ENCODE assay signal across 10 cellular contexts in genomic region chr7:104328970-104329825, GRCh38. TPM values are rescaled to one million over a fixed set of nuclear protein-coding genes. Genes with fewer than 3 reads are reported as not detected.
DNase-seq lines count a peak whose midpoint lies in the region; ATAC-seq and TF ChIP-seq lines count a peak whose summit lies in the region.
"Had no signal": no experiment of that assay in that cellular context is flagged by ENCODE, and none has a peak within 500 bp of the region (broad histone marks: within the 10 kb centered on the region; RNA-seq: fewer than 3 reads in every experiment).

No MANE protein-coding gene starts in this region.

- H3K9me3 Mint-ChIP-seq in H9: no peaks in the 10 kb centered on the region; a peak in 1 of 5 replicates
- no peaks in the 10 kb centered on the region for H3K9me3 Mint-ChIP-seq in naive thymus-derived CD8-positive, alpha-beta T cell
- H3K9me3 Mint-ChIP-seq in CD4-positive, alpha-beta T cell: no peaks in the 10 kb centered on the region

- intact Hi-C loops in CD4-positive, alpha-beta T cell (cut with DNase I, micrococcal nuclease): no loop called here

- no CpG with 5 or more reads among the region's 59 CpGs for WGBS in H9 (ENCODE audit: extremely low coverage, insufficient read length, low lambda C conversion rate)

- peaks cover 38% of the 10 kb centered on the region for H3K27me3 ChIP-seq in H9 (ENCODE audit: insufficient read depth, low read length)
- H3K27me3 ChIP-seq in CD4-positive, alpha-beta T cell (ENCODE audit: control insufficient read depth, insufficient read depth, low read length): peaks cover 49% of the 10 kb centered on the region

- no peak overlapping the region for H3K9ac ChIP-seq in H9 (ENCODE audit: extremely low read depth, insufficient read length, low read length)

- no peak overlapping the region for H4K8ac ChIP-seq in H9 (replicated peaks; ENCODE audit: insufficient read length, low read depth, low read length)

- POLR2A ChIA-PET in naive thymus-derived CD8-positive, alpha-beta T cell (lab: Charles Lee): no interaction called here
- POLR2A ChIA-PET in CD4-positive, alpha-beta T cell (lab: Charles Lee): no interaction called here

- H3K27ac Mint-ChIP-seq in H9: no peak overlapping the region
- H3K27ac Mint-ChIP-seq in naive thymus-derived CD8-positive, alpha-beta T cell: no peak overlapping the region
- no peak overlapping the region for H3K27ac Mint-ChIP-seq in CD4-positive, alpha-beta T cell

- H2BK15ac ChIP-seq in H9 (ENCODE audit: low read depth, low read length): no peak overlapping the region

- H2BK12ac ChIP-seq in H9 (ENCODE audit: insufficient read length, low read depth, low read length): no peak overlapping the region

- H3K9me3 ChIP-seq in H9 (ENCODE audit: control insufficient read depth, low read depth, low read length): no peaks in the 10 kb centered on the region
- no peaks in the 10 kb centered on the region for H3K9me3 ChIP-seq in CD4-positive, alpha-beta T cell (ENCODE audit: control insufficient read depth, low read length)

- no peak overlapping the region for H2BK5ac ChIP-seq in H9 (ENCODE audit: insufficient read length, low read length)

- peaks cover 12% of the 10 kb centered on the region for H3K23me2 ChIP-seq in H9 (ENCODE audit: insufficient read length, low read depth, low read length, poor library complexity, severe bottlenecking)

- no peak overlapping the region for H2AK5ac ChIP-seq in H9 (ENCODE audit: insufficient read length, low read length)

- H3K56ac ChIP-seq in H9 (ENCODE audit: insufficient read length, low read depth, low read length): no peak overlapping the region

- ATAC-seq in naive thymus-derived CD8-positive, alpha-beta T cell: no peak
- no peak for ATAC-seq in CD4-positive, alpha-beta T cell (ENCODE audit: poor library complexity)
- ATAC-seq in GM21723 (IDR thresholded peaks at IDR 0.05; ENCODE audit: unreplicated experiment): no peak

- H3K18ac ChIP-seq in H9 (ENCODE audit: insufficient read length, low read depth, low read length): no peak overlapping the region

- H4K20me1 ChIP-seq in H9 (ENCODE audit: control insufficient read depth, insufficient read depth, insufficient read length): no peaks in the 10 kb centered on the region

- CTCF ChIA-PET in CD4-positive, alpha-beta T cell (lab: Charles Lee): no interaction called here

- no peak overlapping the region for H3K4ac ChIP-seq in H9 (ENCODE audit: low read depth, low read length)

- no peak overlapping the region for H3K23ac ChIP-seq in H9 (ENCODE audit: insufficient read length, low read depth, low read length)

- no peaks in the 10 kb centered on the region; a peak in 1 of 7 replicates for H3K36me3 Mint-ChIP-seq in H9 (ENCODE audit: insufficient read depth in 1 of 3, low read depth in 3 of 3)
- H3K36me3 Mint-ChIP-seq in naive thymus-derived CD8-positive, alpha-beta T cell: no peaks in the 10 kb centered on the region
- H3K36me3 Mint-ChIP-seq in CD4-positive, alpha-beta T cell (ENCODE audit: low read depth): no peaks in the 10 kb centered on the region

- H4K5ac ChIP-seq in H9 (ENCODE audit: insufficient read length, low read depth, low read length): no peak overlapping the region

- no peaks in the 10 kb centered on the region for H3K79me1 ChIP-seq in H9 (ENCODE audit: insufficient read depth, low read depth, low read length, poor library complexity, severe bottlenecking)

- no peak overlapping the region for H4K91ac ChIP-seq in H9 (ENCODE audit: insufficient read length, low read depth, low read length)

- no peak for TF ChIP-seq CTCF in H9 (conservative IDR thresholded peaks at IDR 0.05)
- no peak for TF ChIP-seq CTCF in CD4-positive, alpha-beta T cell (IDR thresholded peaks at IDR 0.05)

- peaks cover 79% of the 10 kb centered on the region for H3K27me3 Mint-ChIP-seq in H9 (ENCODE audit: low read depth)
- H3K27me3 Mint-ChIP-seq in naive thymus-derived CD8-positive, alpha-beta T cell: peaks cover 40 to 69% (median 53%) of the 10 kb centered on the region in 5 donors
- peaks cover 74% of the 10 kb centered on the region for H3K27me3 Mint-ChIP-seq in CD4-positive, alpha-beta T cell

- no peaks in the 10 kb centered on the region for H3K4me1 ChIP-seq in H9 (ENCODE audit: insufficient read depth, low read length)

- H2BK20ac ChIP-seq in H9 (ENCODE audit: low read depth, low read length, poor library complexity, severe bottlenecking): no peak overlapping the region

- H3K79me2 ChIP-seq in H9 (ENCODE audit: insufficient read depth, low read length): no peaks in the 10 kb centered on the region

- no peak overlapping the region for H2BK120ac ChIP-seq in H9 (ENCODE audit: low read depth, low read length, poor library complexity, severe bottlenecking)

- peak overlapping the region; percentile 53 to 80 for H3K4me3 Mint-ChIP-seq in H9
- H3K4me3 Mint-ChIP-seq in naive thymus-derived CD8-positive, alpha-beta T cell: peak overlapping the region in 6 of 10 donors; percentile 45 to 72 (median 53)
- no peak overlapping the region for H3K4me3 Mint-ChIP-seq in CD4-positive, alpha-beta T cell

- H3K4me2 ChIP-seq in H9 (ENCODE audit: insufficient read depth, insufficient read length, low read length): peak overlapping the region; percentile 71

- H2AFZ ChIP-seq in H9 (ENCODE audit: low read length): no peak overlapping the region

- H3T11ph ChIP-seq in H9 (ENCODE audit: low read length): no peak overlapping the region

- no peak overlapping the region for H3K14ac ChIP-seq in H9 (ENCODE audit: insufficient read depth, low read length)

- peaks cover 4 to 12% of the 10 kb centered on the region in 2 experiments; a peak in 3 of 4 replicates for H3K4me1 Mint-ChIP-seq in H9
- H3K4me1 Mint-ChIP-seq in naive thymus-derived CD8-positive, alpha-beta T cell: peaks cover 6 to 19% (median 13%) of the 10 kb centered on the region in 4 donors
- H3K4me1 Mint-ChIP-seq in CD4-positive, alpha-beta T cell (ENCODE audit: low read depth): peaks cover 12% of the 10 kb centered on the region

- no peak overlapping the region for H3K27ac ChIP-seq in H9 (ENCODE audit: insufficient read length, low read depth, low read length)
- H3K27ac ChIP-seq in CD4-positive, alpha-beta T cell (ENCODE audit: low read depth, low read length): no peak overlapping the region

- peak; percentile 22 for DNase-seq in AG20443 (ENCODE audit: low spot score)
- peak; percentile 31 for DNase-seq in H9
- peak; percentile 39 for DNase-seq in astrocyte of the hippocampus (ENCODE audit: low read depth, low spot score)
- no peak for DNase-seq in naive thymus-derived CD8-positive, alpha-beta T cell
- DNase-seq in cortex of kidney (lab: John Stamatoyannopoulos, UW): no peak
- no peak for DNase-seq in CD4-positive, alpha-beta T cell
- no peak for DNase-seq in MV-4-11 (lab: John Stamatoyannopoulos, UW)

RNA-seq across cellular contexts. Expression of gene LHFPL3, which starts 0.8 kb away (rescaled TPM):
- total RNA-seq in H9 (2021): not detected in 2 replicates
- not detected for total RNA-seq in naive thymus-derived CD8-positive, alpha-beta T cell
- polyA plus RNA-seq in naive thymus-derived CD8-positive, alpha-beta T cell: not detected
- total RNA-seq in CD4-positive, alpha-beta T cell: not detected
- total RNA-seq: M059J; T-helper 2 cell treated with Interferon-gamma antibody and Interleukin-4, amounts not matched to agents 100 ng/mL and 5 ng/mL, for 36 hours had no signal

Comparison
In these comparisons a context has a peak if more than half of its experiments do, and no peak if none do; other contexts are left out.
1. DNase-seq: peak in AG20443 (single experiment), H9 (single experiment) and astrocyte of the hippocampus (single experiment); none in naive thymus-derived CD8-positive, alpha-beta T cell (0 of 10), cortex of kidney (single experiment), CD4-positive, alpha-beta T cell (0 of 10) and MV-4-11 (single experiment).